ENCODE assay signal across 9 cellular contexts in the genomic region with DNA sequence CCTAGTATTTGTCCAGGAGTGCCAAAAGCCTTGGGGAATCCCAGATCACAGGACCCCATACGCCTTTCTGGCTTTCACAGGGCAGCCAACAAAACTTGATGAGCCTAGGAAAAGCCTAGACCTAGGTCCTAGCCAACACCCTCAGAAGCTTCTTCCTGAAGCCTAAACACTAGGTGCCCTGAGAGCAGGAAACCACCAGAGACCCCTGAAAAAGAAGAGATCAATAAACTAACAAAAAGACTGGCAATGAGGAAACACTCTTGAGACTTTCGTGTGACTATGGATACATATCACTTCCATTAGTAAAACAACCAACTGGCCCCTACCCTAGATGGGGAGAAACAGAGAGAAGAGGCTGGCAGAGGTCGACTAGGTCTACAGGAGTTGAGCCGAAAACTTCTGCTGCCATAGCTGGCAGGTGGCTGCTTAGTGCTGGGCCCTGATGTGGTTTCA. TPM values are rescaled to one million over a fixed set of nuclear protein-coding genes. Genes with fewer than 3 reads are reported as not detected.
DNase-seq lines count a peak whose midpoint lies in the region; ATAC-seq and TF ChIP-seq lines count a peak whose summit lies in the region.
"Had no signal": no experiment of that assay in that cellular context is flagged by ENCODE, and none has a peak within 500 bp of the region (broad histone marks: within the 10 kb centered on the region; RNA-seq: fewer than 3 reads in every experiment).

No MANE protein-coding gene starts in this region.

- H3K27ac ChIP-seq in right lobe of liver (peak overlapping the region; percentile 89 to 98 (median 95)), thyroid gland (peak overlapping the region in 2 of 3 donors; percentile 95)

- peaks cover 18 to 22% of the 10 kb centered on the region in 2 donors for H3K36me3 Mint-ChIP-seq in activated naive CD4-positive, alpha-beta T cell treated with anti-CD3 and anti-CD28 coated beads, Interleukin-2, amount 50 U/mL, for 72 hours

- intact Hi-C loops in right lobe of liver (cut with DNase I): no loop called here
- intact Hi-C loops in thyroid gland (cut with DNase I): no loop called here

- no peaks in the 10 kb centered on the region for H3K27me3 ChIP-seq in right lobe of liver
- no peaks in the 10 kb centered on the region for H3K27me3 ChIP-seq in thyroid gland

- H3K36me3 ChIP-seq in right lobe of liver (peaks cover 0 to 27% (median 13%) of the 10 kb centered on the region in 4 donors), thyroid gland (peaks cover 22 to 28% of the 10 kb centered on the region in 2 donors)

- H3K4me1 ChIP-seq in right lobe of liver (peaks cover 0 to 56% (median 34%) of the 10 kb centered on the region in 4 donors), thyroid gland (peaks cover 27 to 48% of the 10 kb centered on the region in 2 donors)

- H3K27ac Mint-ChIP-seq in activated naive CD4-positive, alpha-beta T cell treated with anti-CD3 and anti-CD28 coated beads, Interleukin-2, amount 50 U/mL, for 72 hours: peak overlapping the region; percentile 94 to 96

- no peak for ATAC-seq in activated naive CD4-positive, alpha-beta T cell treated with anti-CD3 and anti-CD28 coated beads, Interleukin-2, amount 50 U/mL, for 72 hours
- no peak for ATAC-seq in right lobe of liver

- H3K9me3 ChIP-seq in right lobe of liver (no peaks in the 10 kb centered on the region), thyroid gland (no peaks in the 10 kb centered on the region)

- DNase-seq in activated gamma-delta T cell treated with anti-CD3 and anti-CD28 coated beads, Interleukin-2, amount 50 U/mL, for 16 hours (ENCODE audit: low read depth): peak; percentile 25
- no peak for DNase-seq in activated gamma-delta T cell (lab: John Stamatoyannopoulos, UW)
- DNase-seq in activated naive CD4-positive, alpha-beta T cell treated with anti-CD3 and anti-CD28 coated beads, Interleukin-2, amount 50 U/mL, for 72 hours (ENCODE audit: low spot score in 2 of 2): no peak
- no peak for DNase-seq in right lobe of liver
- no peak for DNase-seq in thyroid gland
- DNase-seq in GM10266 (ENCODE audit: extremely low spot score): no peak
- no peak for DNase-seq in NCI-H446 treated with DMSO at 0.1 percent for 48 hours (lab: John Stamatoyannopoulos, UW)
- no peak for DNase-seq in glomerular visceral epithelial cell (ENCODE audit: extremely low spot score)

- H3K9me3 Mint-ChIP-seq in activated naive CD4-positive, alpha-beta T cell treated with anti-CD3 and anti-CD28 coated beads, Interleukin-2, amount 50 U/mL, for 72 hours: no peaks in the 10 kb centered on the region

- 10% methylated on average over 3 of the region's 4 CpGs for WGBS in right lobe of liver (ENCODE audit: insufficient coverage, low coverage, low lambda C conversion rate, missing lambda C conversion rate)
- 20 to 31% methylated on average over 4 of the region's 4 CpGs for WGBS in thyroid gland, 2 donors

- TF ChIP-seq POLR2A in right lobe of liver (IDR thresholded peaks at IDR 0.05) (no peak), thyroid gland (IDR thresholded peaks at IDR 0.05) (no peak)

- no peak for TF ChIP-seq CTCF in right lobe of liver (IDR thresholded peaks at IDR 0.05)
- no peak for TF ChIP-seq CTCF in thyroid gland (IDR thresholded peaks at IDR 0.05)
- no peak for TF ChIP-seq CTCF in GM10266 (IDR thresholded peaks at IDR 0.05; ENCODE audit: control insufficient read depth, insufficient read depth, low read depth, missing control alignments)

- H3K4me3 ChIP-seq in right lobe of liver (peak overlapping the region; percentile 84 to 91 (median 86)), thyroid gland (replicated peaks in 1 of 3) (peak overlapping the region in 1 of 3 donors; percentile 98)

RNA-seq across cellular contexts. Expression of a gene that starts 1.2 kb away (rescaled TPM):
- 10 to 100 TPM; 52.6 to 76.6 TPM for total RNA-seq in activated naive CD4-positive, alpha-beta T cell treated with anti-CD3 and anti-CD28 coated beads, Interleukin-2, amount 50 U/mL, for 72 hours
- total RNA-seq in right lobe of liver (100 to 1,000 TPM; 105 to 174 (median 128) TPM), thyroid gland (100 to 1,000 TPM in 2 of 4 donors, 10 to 100 TPM in 2; 81.4 to 125 (median 99.0) TPM)

RNA-seq across cellular contexts. Expression of a gene that starts 1.4 kb away (rescaled TPM):
- total RNA-seq in activated naive CD4-positive, alpha-beta T cell treated with anti-CD3 and anti-CD28 coated beads, Interleukin-2, amount 50 U/mL, for 72 hours: not detected
- total RNA-seq in right lobe of liver (not detected), thyroid gland (not detected)
- total RNA-seq: dermis blood vessel endothelial cell had no signal

RNA-seq across cellular contexts. Expression of a gene that starts 7.7 kb away (rescaled TPM):
- 10 to 100 TPM; 33.2 to 49.8 TPM for total RNA-seq in activated naive CD4-positive, alpha-beta T cell treated with anti-CD3 and anti-CD28 coated beads, Interleukin-2, amount 50 U/mL, for 72 hours
- total RNA-seq in right lobe of liver (10 to 100 TPM in 3 of 6 experiments, 1 to 10 TPM in 3; 4.7 to 40.8 (median 18.8) TPM), thyroid gland (10 to 100 TPM in 1 of 4 donors, 1 to 10 TPM in 3; 7.7 to 13.2 (median 8.3) TPM)

RNA-seq across cellular contexts. Expression of a gene that starts 36.6 kb away (rescaled TPM):
- 1 to 10 TPM in 1 of 2 donors, under 1 TPM in 1; 0.50 to 1.1 TPM for total RNA-seq in activated naive CD4-positive, alpha-beta T cell treated with anti-CD3 and anti-CD28 coated beads, Interleukin-2, amount 50 U/mL, for 72 hours
- under 1 TPM in 2 of 6 experiments, not detected in 4; 0.42 to 0.99 TPM for total RNA-seq in right lobe of liver
- not detected for total RNA-seq in thyroid gland
- total RNA-seq: dermis blood vessel endothelial cell had no signal

RNA-seq across cellular contexts. Expression of a gene that starts 54.4 kb away (rescaled TPM):
- 100 to 1,000 TPM in 1 of 2 donors, 10 to 100 TPM in 1; 89.7 to 136 TPM for total RNA-seq in activated naive CD4-positive, alpha-beta T cell treated with anti-CD3 and anti-CD28 coated beads, Interleukin-2, amount 50 U/mL, for 72 hours
- total RNA-seq in right lobe of liver (10 to 100 TPM; 58.3 to 85.3 (median 67.4) TPM), thyroid gland (100 to 1,000 TPM in 1 of 4 donors, 10 to 100 TPM in 3; 65.0 to 100 (median 98.8) TPM)
